Comparison of ENCODE assay signal across 23 cellular contexts in the genomic region with DNA sequence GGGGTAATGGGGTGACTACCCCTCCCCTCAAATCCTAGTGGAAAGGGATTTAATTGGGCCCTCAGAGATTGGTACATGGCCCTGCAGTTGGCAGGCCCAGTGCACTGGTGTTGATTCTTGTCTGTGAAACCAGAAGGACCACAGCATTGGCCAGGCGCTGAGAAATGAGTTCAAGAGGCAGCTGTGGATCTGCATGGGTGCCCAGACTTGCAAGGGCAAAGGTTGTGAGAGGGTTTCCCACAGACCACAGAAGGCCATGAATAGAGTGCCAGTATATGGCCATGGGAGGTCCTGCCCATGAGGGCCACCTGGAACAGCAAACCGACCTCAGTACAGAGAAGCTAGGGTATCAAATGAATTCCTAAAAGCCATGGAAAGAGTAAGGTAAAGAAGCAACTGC. TPM values are rescaled to one million over a fixed set of nuclear protein-coding genes. Genes with fewer than 3 reads are reported as not detected.
A peak's percentile ranks its signal among the peaks of the same experiment; 100 is the strongest.
DNase-seq lines count a peak whose midpoint lies in the region; ATAC-seq and TF ChIP-seq lines count a peak whose summit lies in the region.
"Had no signal": no experiment of that assay in that cellular context is flagged by ENCODE, and none has a peak within 500 bp of the region (broad histone marks: within the 10 kb centered on the region; RNA-seq: fewer than 3 reads in every experiment).

No MANE protein-coding gene starts in this region.

- no peaks in the 10 kb centered on the region for H3K27me3 ChIP-seq in brain microvascular endothelial cell (replicated peaks)
- no peaks in the 10 kb centered on the region for H3K27me3 ChIP-seq in aorta (ENCODE audit: control insufficient read depth in 1 of 2, insufficient read depth in 2 of 2, low read length in 1 of 2)
- H3K27me3 ChIP-seq: colonic mucosa, esophagus squamous epithelium had no signal

- 68 to 94% methylated on average over 2 of the region's 2 CpGs for WGBS in aorta, 2 donors

- in situ Hi-C loops in brain microvascular endothelial cell (cut with HindIII; ENCODE audit: low pct_ligation_motif_present, low sequenced_read_pairs), result no loop called here

- H3K36me3 ChIP-seq in brain microvascular endothelial cell (replicated peaks) (no peaks in the 10 kb centered on the region), aorta (ENCODE audit: control insufficient read depth in 1 of 2, insufficient read depth in 2 of 2, low read length in 1 of 2) (no peaks in the 10 kb centered on the region)
- H3K36me3 ChIP-seq: colonic mucosa had no signal

- ATAC-seq in GM19324 (IDR thresholded peaks at IDR 0.05; ENCODE audit: low FRiP score, unreplicated experiment) (peak; percentile 83), HG02678 (IDR thresholded peaks at IDR 0.05; ENCODE audit: unreplicated experiment) (peak; percentile 63), HG03439 (IDR thresholded peaks at IDR 0.05; ENCODE audit: unreplicated experiment) (peak; percentile 72), HG02642 (IDR thresholded peaks at IDR 0.05; ENCODE audit: poor library complexity, unreplicated experiment) (no peak), aorta (ENCODE audit: low FRiP score) (no peak)
- ATAC-seq: activated naive CD8-positive, alpha-beta T cell treated with anti-CD3 and anti-CD28 coated beads, Interleukin-2, amount 50 U/mL, for 24 hours had no signal

- H3K9me3 ChIP-seq in aorta (ENCODE audit: control insufficient read depth, low read length), result no peaks in the 10 kb centered on the region
- H3K9me3 ChIP-seq: colonic mucosa, esophagus squamous epithelium had no signal

- H3K4me1 ChIP-seq in aorta (ENCODE audit: control insufficient read depth in 1 of 2, insufficient read depth in 2 of 2, low read length in 2 of 2), result no peaks in the 10 kb centered on the region
- H3K4me1 ChIP-seq: colonic mucosa, esophagus squamous epithelium had no signal

- peak; percentile 6 for DNase-seq in GM12865 (ENCODE audit: low read depth)
- DNase-seq in DMS53 (lab: John Stamatoyannopoulos, UW), result no peak
- DNase-seq in brain microvascular endothelial cell, result no peak
- no peak for DNase-seq in aorta
- DNase-seq: activated CD8-positive, alpha-beta memory T cell treated with anti-CD3 and anti-CD28 coated beads, Interleukin-2, amount 50 U/mL, for 4 hours; activated naive CD8-positive, alpha-beta T cell treated with anti-CD3 and anti-CD28 coated beads, Interleukin-2, amount 50 U/mL, for 24 hours; colonic mucosa; COR-L47; EL; esophagus squamous epithelium; kidney; NCI-H1092; NCI-H2081 treated with DMSO at 0.1 percent for 48 hours; NCI-H510A; retina; stimulated activated CD4-positive, alpha-beta T cell treated with anti-CD3 and anti-CD28 coated beads, Interleukin-12 subunit alpha, Interleukin-12 subunit beta, amount 100 ng/mL, for 4 hours; T-helper 2 cell had no signal

- H3K27ac ChIP-seq in brain microvascular endothelial cell, result no peak overlapping the region
- no peak overlapping the region for H3K27ac ChIP-seq in aorta (ENCODE audit: low read depth in 1 of 2, low read length in 2 of 2)
- H3K27ac ChIP-seq: colonic mucosa, esophagus squamous epithelium, SK-N-MC, VCaP had no signal

- intact Hi-C loops in aorta (cut with DNase I), result no loop called here

- TF ChIP-seq CTCF in GM12865 (IDR thresholded peaks at IDR 0.05; ENCODE audit: insufficient read depth, low read depth, low read length, missing control alignments), result no peak
- TF ChIP-seq CTCF in brain microvascular endothelial cell (IDR thresholded peaks at IDR 0.05; ENCODE audit: low read depth, low read length, missing control alignments), result no peak

- H3K4me3 ChIP-seq in GM12865 (ENCODE audit: low read depth, low read length), result no peak overlapping the region
- H3K4me3 ChIP-seq in brain microvascular endothelial cell (ENCODE audit: low read depth, low read length), result no peak overlapping the region
- no peak overlapping the region for H3K4me3 ChIP-seq in aorta (ENCODE audit: low read length in 2 of 2)
- H3K4me3 ChIP-seq: colonic mucosa, esophagus squamous epithelium, SK-N-MC had no signal

RNA-seq across cellular contexts. Expression of gene TMEM168, which starts 32.9 kb away (rescaled TPM):
- total RNA-seq in aorta, result 10 to 100 TPM; 23.2 to 32.8 TPM
- polyA plus RNA-seq in aorta, result 10 to 100 TPM in 1 of 2 donors, 1 to 10 TPM in 1; 5.0 to 12.7 TPM

Comparison
In these comparisons a context has a peak if more than half of its experiments do, and no peak if none do; other contexts are left out.
1. ATAC-seq: peak in GM19324 (single experiment), HG02678 (single experiment) and HG03439 (single experiment); none in HG02642 (single experiment) and aorta (single experiment).